Comparison of ENCODE assay signal across 22 cellular contexts in the genomic region with DNA sequence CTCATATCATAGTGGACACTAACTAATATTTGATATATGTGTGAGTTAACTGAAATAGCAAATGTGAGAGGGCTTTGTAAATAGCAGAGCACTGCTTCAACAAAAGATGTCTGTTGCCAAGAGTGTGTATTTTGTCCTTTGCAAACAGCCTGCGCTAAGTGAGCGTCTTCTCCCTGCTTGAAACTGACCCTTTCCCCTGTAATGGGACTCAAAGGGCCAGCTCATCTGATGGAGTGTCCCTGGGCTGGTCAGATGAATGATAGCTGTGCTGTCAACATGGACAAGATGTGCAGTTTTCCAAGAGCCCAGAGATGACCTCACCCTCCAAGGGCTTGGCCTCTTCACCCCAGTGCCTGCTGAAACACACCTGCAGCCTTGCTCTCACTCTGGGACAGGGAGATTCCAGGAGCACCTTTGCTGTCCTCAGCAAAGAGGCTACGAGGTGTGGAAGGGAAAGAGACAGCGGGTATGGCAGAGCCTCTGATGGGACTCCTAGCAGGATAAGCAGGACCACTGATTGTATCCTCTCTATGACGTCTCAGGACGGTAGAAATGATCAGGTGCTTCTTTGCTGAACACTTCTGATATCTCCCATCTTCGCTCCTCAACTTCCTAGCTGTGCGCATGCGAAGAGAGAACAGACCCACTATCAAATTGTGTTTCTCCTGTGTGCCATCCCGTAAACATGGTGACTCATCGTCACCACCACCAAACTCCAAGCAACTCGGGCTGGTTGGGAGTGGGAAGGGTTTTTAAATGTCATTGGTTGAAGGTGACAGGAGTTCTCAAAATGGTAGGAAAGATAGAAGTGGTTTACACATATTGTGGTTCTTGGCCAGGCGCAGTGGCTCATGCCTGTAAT. TPM values are rescaled to one million over a fixed set of nuclear protein-coding genes. Genes with fewer than 3 reads are reported as not detected.
DNase-seq lines count a peak whose midpoint lies in the region; ATAC-seq, FAIRE-seq and TF ChIP-seq lines count a peak whose summit lies in the region.
"Had no signal": no experiment of that assay in that cellular context is flagged by ENCODE, and none has a peak within 500 bp of the region (broad histone marks: within the 10 kb centered on the region; RNA-seq: fewer than 3 reads in every experiment).

No MANE protein-coding gene starts in this region.

- peak; percentile 93 for FAIRE-seq in HepG2 (lab: Jason Lieb, UNC)
- no peak for FAIRE-seq in K562 (lab: Jason Lieb, UNC)
- FAIRE-seq in urothelium cell line (lab: Jason Lieb, UNC) = peak; percentile 61
- FAIRE-seq: GM12891, GM19239 had no signal

- H3K4me1 ChIP-seq in HepG2 (ENCODE audit: insufficient read depth, low read length) (peaks cover 100% of the 10 kb centered on the region), right lobe of liver (no peaks in the 10 kb centered on the region), K562 (replicated peaks in 1 of 2; ENCODE audit: control insufficient read depth in 2 of 2, insufficient read depth in 2 of 2, low read length in 2 of 2) (no peaks in the 10 kb centered on the region)

- H3K27me3 ChIP-seq in HepG2 (ENCODE audit: control insufficient read depth in 1 of 2, insufficient read depth in 2 of 2, low read length in 2 of 2) (no peaks in the 10 kb centered on the region), right lobe of liver (no peaks in the 10 kb centered on the region), K562 (ENCODE audit: control insufficient read depth in 2 of 2, insufficient read depth in 2 of 2, low read length in 2 of 2) (peaks cover 27 to 40% of the 10 kb centered on the region in 2 experiments)

- no peaks in the 10 kb centered on the region for H3K79me2 ChIP-seq in HepG2 (ENCODE audit: insufficient read depth, low read length)
- H3K79me2 ChIP-seq in K562 (ENCODE audit: control insufficient read depth, insufficient read depth, low read length) = no peaks in the 10 kb centered on the region

- in situ Hi-C loops in HepG2 (cut with HindIII; ENCODE audit: extremely low pct_ligation_motif_present, low pct_unique_long_range_greater_than_20kb) (no loop called here), K562 (cut with MboI) (no loop called here)

- H2AFZ ChIP-seq in HepG2 (ENCODE audit: low read length) = peak overlapping the region; percentile 4
- no peak overlapping the region for H2AFZ ChIP-seq in K562 (ENCODE audit: low read depth, low read length)
- H2AFZ ChIP-seq: GM23338 had no signal

- TF ChIP-seq CTCF in HepG2 (CRISPR knock-in tag; IDR thresholded peaks at IDR 0.05) = peak; percentile 5; the same call in 1 of the 2 replicates
- TF ChIP-seq CTCF in right lobe of liver (IDR thresholded peaks at IDR 0.05) = no peak
- TF ChIP-seq CTCF in K562 (IDR thresholded peaks at IDR 0.05 in 2 of 3, conservative IDR thresholded peaks at IDR 0.05 in 1 of 3; ENCODE audit: insufficient read depth in 2 of 3, low read depth in 1 of 3, low read length in 3 of 3) = no peak

- DNase-seq in HepG2 (ENCODE audit: low spot score) (peak; percentile 97), right lobe of liver (no peak), M059J (ENCODE audit: low read depth) (peak; percentile 14), K562 (ENCODE audit: extremely low read depth in 1 of 4, low spot score in 3 of 4) (no peak), urothelium cell line (ENCODE audit: low spot score) (no peak), NCI-H526 (lab: John Stamatoyannopoulos, UW) (no peak), iPS-NIHi11 (ENCODE audit: low spot score) (no peak)
- DNase-seq: 8988T; CD4-positive, alpha-beta T cell; DMS153; DND-41; EL; H7; HFFc6; Karpas-422; KBM-7 had no signal

- peak overlapping the region; percentile 77 for H3K4me2 ChIP-seq in HepG2 (ENCODE audit: low read depth, low read length)
- H3K4me2 ChIP-seq in K562 (ENCODE audit: insufficient read depth, low read length) = no peak overlapping the region
- H3K4me2 ChIP-seq: GM23338 had no signal

- 34% methylated on average over 13 of the region's 13 CpGs for WGBS in HepG2 (ENCODE audit: low lambda C conversion rate)
- WGBS in right lobe of liver (ENCODE audit: insufficient coverage, low coverage, low lambda C conversion rate, missing lambda C conversion rate) = 84% methylated on average over 8 of the region's 13 CpGs
- 8% methylated on average over 13 of the region's 13 CpGs for WGBS in K562 (ENCODE audit: insufficient coverage, low coverage, missing lambda C conversion rate)

- peak in 1 of 2 experiments; percentile 93; a peak in 2 of 4 replicates for TF ChIP-seq EP300 in HepG2 (IDR thresholded peaks at IDR 0.05; ENCODE audit: low read depth in 2 of 2, low read length in 2 of 2)
- peak; percentile 89 for TF ChIP-seq EP300 in HepG2 (CRISPR knock-in tag; IDR thresholded peaks at IDR 0.05; ENCODE audit: borderline replicate concordance)
- no peak for TF ChIP-seq EP300 in K562 (IDR thresholded peaks at IDR 0.05; ENCODE audit: low read length)

- H3K36me3 ChIP-seq in HepG2 (replicated peaks in 1 of 2; ENCODE audit: control insufficient read depth in 1 of 2, insufficient read depth in 2 of 2, low read length in 2 of 2) (no peaks in the 10 kb centered on the region), right lobe of liver (no peaks in the 10 kb centered on the region), K562 (ENCODE audit: control insufficient read depth, insufficient read depth, low read length) (no peaks in the 10 kb centered on the region)

- POLR2A ChIA-PET in HepG2 (lab: Yijun Ruan, JAX) (interaction anchor here (0.9 to 6.3 kb wide), 10 partner anchors 8 to 45 kb away, joined by 3 to 56 read pairs (median 9); a partner anchor contains a TSS), K562 (lab: Yijun Ruan, JAX) (interaction anchor here (1.3 kb wide), 1 partner anchor 16 kb away, joined by 3 read pairs; no protein-coding TSS in a partner anchor)

- CTCF ChIA-PET in HepG2 (lab: Yijun Ruan, JAX; ENCODE audit: low intra/inter-chr PET ratio, low total read pairs) (interaction anchor here (1.3 kb wide), 1 partner anchor 26 kb away, joined by 3 read pairs; no protein-coding TSS in a partner anchor), K562 (lab: Yijun Ruan, JAX; ENCODE audit: low intra/inter-chr PET ratio) (no interaction called here)

- H3K9me3 ChIP-seq in HepG2 (ENCODE audit: low read length) (no peaks in the 10 kb centered on the region), right lobe of liver (no peaks in the 10 kb centered on the region), K562 (replicated peaks; ENCODE audit: control insufficient read depth, insufficient read depth, low read depth, low read length) (no peaks in the 10 kb centered on the region)

- H3K9ac ChIP-seq in HepG2 (ENCODE audit: insufficient read depth, low read depth, low read length) (peak overlapping the region; percentile 67), K562 (ENCODE audit: insufficient read depth in 1 of 2, low read depth in 2 of 2, low read length in 2 of 2) (no peak overlapping the region)

- TF ChIP-seq RAD21 in HepG2 (CRISPR knock-in tag; IDR thresholded peaks at IDR 0.05) = no peak; the same call in none of the 2 replicates
- no peak for TF ChIP-seq RAD21 in K562 (CRISPR knock-in tag; conservative IDR thresholded peaks at IDR 0.05 in 1 of 2, IDR thresholded peaks at IDR 0.05 in 1 of 2)

- peak; percentile 61 for ATAC-seq in HepG2
- ATAC-seq in right lobe of liver = no peak
- ATAC-seq in K562 = no peak
- ATAC-seq in HG02840 (IDR thresholded peaks at IDR 0.05; ENCODE audit: low FRiP score, unreplicated experiment) = no peak
- ATAC-seq: GM23338, HCT116 had no signal

- BruUV-seq in HepG2 (replicated peaks; lab: Mats Ljungman, UMichigan) (TSS peak; percentile 78), K562 (replicated peaks; lab: Mats Ljungman, UMichigan) (no TSS peak)

- no peaks in the 10 kb centered on the region for H4K20me1 ChIP-seq in HepG2 (ENCODE audit: insufficient read depth, low read length)
- 0 out of 2 replicates have a peak, but pooled peaks cover 10% of the 10 kb centered on the region for H4K20me1 ChIP-seq in K562 (replicated peaks; ENCODE audit: control insufficient read depth, insufficient read depth, low read length)

- intact Hi-C loops in HepG2 (cut with micrococcal nuclease; ENCODE audit: unreplicated experiment) (loop anchor here (1.0 to 2.0 kb wide), 4 partner anchors 9 to 35 kb away; a partner anchor contains a TSS), right lobe of liver (cut with DNase I) (no loop called here), K562 (cut with micrococcal nuclease) (no loop called here)

- TF ChIP-seq POLR2A in HepG2 (IDR thresholded peaks at IDR 0.05; ENCODE audit: insufficient read depth in 1 of 2, low read depth in 2 of 2, low read length in 2 of 2) (peak in 1 of 2 experiments; percentile 40; a peak in 1 of 4 replicates), right lobe of liver (IDR thresholded peaks at IDR 0.05) (no peak), K562 (conservative IDR thresholded peaks at IDR 0.05) (no peak)

- H3K4me3 ChIP-seq in HepG2 (replicated peaks in 1 of 3; ENCODE audit: insufficient read depth in 1 of 3, low read depth in 2 of 3, low read length in 3 of 3) = peak overlapping the region in 1 of 3 experiments; percentile 46; a peak in 2 of 6 replicates
- H3K4me3 ChIP-seq in right lobe of liver = no peak overlapping the region
- H3K4me3 ChIP-seq in K562 = no peak overlapping the region
- H3K4me3 ChIP-seq: GM23338 had no signal

- H3K27ac ChIP-seq in HepG2 (ENCODE audit: extremely low read length, insufficient read depth, low read length) = peak overlapping the region; percentile 89
- no peak overlapping the region for H3K27ac ChIP-seq in right lobe of liver
- no peak overlapping the region for H3K27ac ChIP-seq in K562 (ENCODE audit: extremely low read depth, low read depth, low read length)
- H3K27ac ChIP-seq: C4-2B had no signal

- H3K9me1 ChIP-seq in K562 (ENCODE audit: control insufficient read depth, insufficient read depth, low read length) = no peaks in the 10 kb centered on the region

RNA-seq across cellular contexts. Expression of a gene that starts 35.8 kb away (rescaled TPM):
- total RNA-seq in HepG2 (2016; rRNA removed; fragmentation: Illumina TruSeq; extraction: Trizol) (10.2 and 15.3 TPM in 2 replicates), right lobe of liver (1 to 10 TPM; 1.9 to 4.4 (median 2.7) TPM), K562 (2014; rRNA removed) (not detected in 2 replicates), K562 (2014; rRNA removed; fragmentation: Illumina TruSeq; extraction: Trizol) (not detected in 2 replicates), K562 (2015; rRNA removed; fragmentation: Illumina TruSeq; extraction: Trizol) (not detected in 2 replicates), K562 (2021) (0.13 and 0.18 TPM in 2 replicates)
- 3.7 TPM in 2 replicates for total RNA-seq in HepG2 (2016; cell fraction: cytosol; rRNA removed; fragmentation: Illumina TruSeq; extraction: Trizol; ENCODE audit: low read depth)
- total RNA-seq in HepG2 (2016; cell fraction: insoluble cytoplasmic fraction; rRNA removed; fragmentation: Illumina TruSeq; extraction: Trizol) = 8.3 and 14.7 TPM in 2 replicates
- total RNA-seq in HepG2 (2016; cell fraction: membrane; rRNA removed; fragmentation: Illumina TruSeq; extraction: Trizol) = 9.6 and 10.4 TPM in 2 replicates
- total RNA-seq in HepG2 (2016; cell fraction: nucleus; rRNA removed; fragmentation: Illumina TruSeq; extraction: Trizol) = 10.9 and 12.4 TPM in 2 replicates
- polyA plus RNA-seq in HepG2 (2011; rRNA removed) (2.8 and 3.0 TPM in 2 replicates), K562 (2011; rRNA removed) (not detected in 2 replicates), K562 (2014; fragmentation: Illumina TruSeq; extraction: Trizol) (not detected in 2 replicates), K562 (2014; fragmentation: Nextera tagmentation; extraction: Ambion mirVana) (not detected), K562 (2014; rRNA removed) (not detected in 2 replicates)
- polyA plus RNA-seq in HepG2 (2011; cell fraction: cytosol; rRNA removed) = 1.9 and 3.7 TPM in 2 replicates
- polyA plus RNA-seq in HepG2 (2011; cell fraction: nucleus; rRNA removed) = 9.5 and 10.4 TPM in 2 replicates
- polyA plus RNA-seq in HepG2 (2012) = 1.0 and 1.6 TPM in 2 replicates
- polyA plus RNA-seq in HepG2 (2016; cell fraction: cytosol; fragmentation: Illumina TruSeq; extraction: Trizol; ENCODE audit: low read depth) = 2.8 and 3.6 TPM in 2 replicates
- polyA plus RNA-seq in HepG2 (2016; cell fraction: insoluble cytoplasmic fraction; fragmentation: Illumina TruSeq; extraction: Trizol; ENCODE audit: low read depth) = 13.1 and 15.6 TPM in 2 replicates
- polyA plus RNA-seq in HepG2 (2016; cell fraction: membrane; fragmentation: Illumina TruSeq; extraction: Trizol; ENCODE audit: low read depth) = 8.1 and 8.9 TPM in 2 replicates
- polyA plus RNA-seq in HepG2 (2016; cell fraction: nucleus; fragmentation: Illumina TruSeq; extraction: Trizol; ENCODE audit: insufficient read depth, low read depth) = 26.2 and 30.9 TPM in 2 replicates
- 3.0 and 6.9 TPM in 2 replicates for polyA minus RNA-seq in HepG2 (2011; rRNA and poly(A)+ RNA removed; ENCODE audit: low replicate concordance)
- polyA minus RNA-seq in HepG2 (2011; cell fraction: cytosol; rRNA and poly(A)+ RNA removed) = 1.5 and 2.4 TPM in 2 replicates
- polyA minus RNA-seq in HepG2 (2011; cell fraction: nucleus; rRNA and poly(A)+ RNA removed) = 4.9 and 5.3 TPM in 2 replicates
- total RNA-seq in M059J (2014; rRNA removed; shearing (Covaris generic)) = 1.4 and 4.9 TPM in 2 replicates
- total RNA-seq in K562 (2011; cell fraction: chromatin; rRNA removed; ENCODE audit: low replicate concordance) = not detected in 2 replicates
- not detected in 2 replicates for total RNA-seq in K562 (2011; cell fraction: nucleolus; rRNA removed)
- not detected in 2 replicates for total RNA-seq in K562 (2011; cell fraction: nucleoplasm; rRNA removed)
- polyA plus RNA-seq in K562 (2011; cell fraction: cytosol; rRNA removed) = not detected in 2 replicates
- polyA plus RNA-seq in K562 (2011; cell fraction: nucleus; rRNA removed) = not detected in 2 replicates
- polyA plus RNA-seq in K562 (2012) = 0.03 TPM in 1 of 2 replicates, not detected in the other
- polyA minus RNA-seq in K562 (2011; rRNA and poly(A)+ RNA removed) = not detected in 2 replicates
- not detected in 2 replicates for polyA minus RNA-seq in K562 (2011; cell fraction: cytosol; rRNA and poly(A)+ RNA removed)
- polyA minus RNA-seq in K562 (2011; cell fraction: nucleus; rRNA and poly(A)+ RNA removed) = not detected in 2 replicates
- total RNA-seq: GM23338, H7 had no signal
- polyA plus RNA-seq: GM23338 had no signal

Comparison
In these comparisons a context has a peak if more than half of its experiments do, and no peak if none do; other contexts are left out.
1. DNase-seq: peak in HepG2 (single experiment) and M059J (single experiment); none in right lobe of liver (0 of 3), K562 (0 of 4), urothelium cell line (single experiment), NCI-H526 (0 of 2) and iPS-NIHi11 (single experiment).